ENCODE assay signal across 10 cellular contexts in the genomic region with DNA sequence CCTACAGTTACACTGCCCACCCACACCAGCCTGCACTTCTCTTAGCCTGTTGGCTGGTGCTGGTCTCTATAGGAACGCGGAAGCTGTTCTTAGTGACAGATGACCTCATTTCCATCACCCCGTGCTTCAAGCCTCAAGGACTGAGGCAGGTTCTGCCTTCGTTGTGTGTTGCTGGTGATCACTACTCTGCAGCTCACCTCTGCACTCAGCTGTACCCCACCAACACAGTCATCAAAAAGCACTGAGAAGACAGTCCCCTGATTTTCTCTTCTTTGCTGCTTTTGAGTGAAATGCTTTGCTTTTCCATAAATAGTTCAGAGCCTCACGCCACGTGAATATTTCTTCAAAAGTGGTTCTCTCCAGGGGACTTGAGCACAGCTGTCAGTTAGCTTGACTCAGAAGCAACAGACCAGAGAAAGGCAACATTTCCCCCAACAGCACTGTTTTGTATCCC.
DNase-seq lines count a peak whose midpoint lies in the region; ATAC-seq, FAIRE-seq and TF ChIP-seq lines count a peak whose summit lies in the region.
"Had no signal": no experiment of that assay in that cellular context is flagged by ENCODE, and none has a peak within 500 bp of the region (broad histone marks: within the 10 kb centered on the region; RNA-seq: fewer than 3 reads in every experiment).

No MANE protein-coding gene starts in this region.

- no peak overlapping the region for H3K9ac ChIP-seq in endothelial cell of umbilical vein (replicated peaks; ENCODE audit: extremely low read depth, insufficient read depth, low read length)

- H3K9me3 ChIP-seq in endothelial cell of umbilical vein (replicated peaks; ENCODE audit: control insufficient read depth, insufficient read depth, low read length) = no peaks in the 10 kb centered on the region
- no peaks in the 10 kb centered on the region for H3K9me3 ChIP-seq in upper lobe of right lung
- no peaks in the 10 kb centered on the region for H3K9me3 ChIP-seq in suprapubic skin
- no peaks in the 10 kb centered on the region for H3K9me3 ChIP-seq in prostate gland

- POLR2A ChIA-PET in endothelial cell of umbilical vein (lab: Charles Lee) = no interaction called here

- no peaks in the 10 kb centered on the region for H3K27me3 ChIP-seq in endothelial cell of umbilical vein (ENCODE audit: control insufficient read depth in 2 of 2, insufficient read depth in 2 of 2, low read length in 2 of 2)
- H3K27me3 ChIP-seq in upper lobe of right lung = no peaks in the 10 kb centered on the region
- H3K27me3 ChIP-seq in suprapubic skin = no peaks in the 10 kb centered on the region
- no peaks in the 10 kb centered on the region for H3K27me3 ChIP-seq in prostate gland (replicated peaks; ENCODE audit: insufficient read depth)

- TF ChIP-seq POLR2A in endothelial cell of umbilical vein (IDR thresholded peaks at IDR 0.05; ENCODE audit: low read depth, low read length) = no peak
- no peak for TF ChIP-seq POLR2A in suprapubic skin (IDR thresholded peaks at IDR 0.05)
- TF ChIP-seq POLR2A in prostate gland (IDR thresholded peaks at IDR 0.05) = no peak

- TF ChIP-seq EP300 in suprapubic skin (IDR thresholded peaks at IDR 0.05) = no peak

- no peaks in the 10 kb centered on the region for H3K36me3 ChIP-seq in endothelial cell of umbilical vein (ENCODE audit: control insufficient read depth in 2 of 2, extremely low read depth in 1 of 2, insufficient read depth in 2 of 2, low read length in 2 of 2)
- H3K36me3 ChIP-seq in upper lobe of right lung = no peaks in the 10 kb centered on the region
- H3K36me3 ChIP-seq in suprapubic skin = no peaks in the 10 kb centered on the region
- no peaks in the 10 kb centered on the region for H3K36me3 ChIP-seq in prostate gland

- intact Hi-C loops in Right ventricle myocardium inferior (cut with DNase I) (no loop called here), cardiac septum (cut with DNase I) (no loop called here), endothelial cell of umbilical vein (cut with micrococcal nuclease) (no loop called here), upper lobe of right lung (cut with DNase I) (no loop called here), prostate gland (cut with DNase I) (no loop called here)

- no peaks in the 10 kb centered on the region for H3K4me1 ChIP-seq in endothelial cell of umbilical vein (ENCODE audit: control insufficient read depth, extremely low read depth, insufficient read depth, low read length)
- no peaks in the 10 kb centered on the region for H3K4me1 ChIP-seq in upper lobe of right lung
- H3K4me1 ChIP-seq in suprapubic skin = no peaks in the 10 kb centered on the region
- no peaks in the 10 kb centered on the region for H3K4me1 ChIP-seq in prostate gland (replicated peaks)

- no peaks in the 10 kb centered on the region for H3K9me1 ChIP-seq in endothelial cell of umbilical vein (replicated peaks; ENCODE audit: control insufficient read depth, extremely low read depth, insufficient read depth, low read length)

- dilution Hi-C loops in endothelial cell of umbilical vein (cut with MboI; ENCODE audit: extremely low pct_ligation_motif_present, low sequenced_read_pairs) = no loop called here

- no peak overlapping the region for H3K4me2 ChIP-seq in endothelial cell of umbilical vein (ENCODE audit: insufficient read depth, low read length)

- H3K27ac ChIP-seq in endothelial cell of umbilical vein (ENCODE audit: insufficient read depth, low read depth, low read length) (no peak overlapping the region), upper lobe of right lung (no peak overlapping the region), suprapubic skin (no peak overlapping the region), prostate gland (no peak overlapping the region)

- H3K4me3 ChIP-seq in endothelial cell of umbilical vein (replicated peaks in 1 of 3; ENCODE audit: insufficient read depth in 1 of 3, low read depth in 1 of 3, low read length in 3 of 3) (no peak overlapping the region), upper lobe of right lung (no peak overlapping the region), suprapubic skin (no peak overlapping the region), prostate gland (no peak overlapping the region)

- WGBS in suprapubic skin = 62% methylated on average over 6 of the region's 6 CpGs
- 74% methylated on average over 6 of the region's 6 CpGs for WGBS in prostate gland

- TF ChIP-seq CTCF in endothelial cell of umbilical vein (IDR thresholded peaks at IDR 0.05; ENCODE audit: extremely low read depth in 1 of 2, insufficient read depth in 1 of 2, low read depth in 1 of 2, low read length in 2 of 2) (no peak), upper lobe of right lung (IDR thresholded peaks at IDR 0.05) (no peak), suprapubic skin (IDR thresholded peaks at IDR 0.05) (no peak), prostate gland (IDR thresholded peaks at IDR 0.05) (no peak)

- ATAC-seq in Right ventricle myocardium inferior = peak; percentile 44
- peak; percentile 92 for ATAC-seq in HG03103 (IDR thresholded peaks at IDR 0.05; ENCODE audit: low read depth, unreplicated experiment)
- peak; percentile 75 for ATAC-seq in upper lobe of right lung

- no peak overlapping the region for H2AFZ ChIP-seq in endothelial cell of umbilical vein (ENCODE audit: low read depth, low read length)

- FAIRE-seq in endothelial cell of umbilical vein (lab: Jason Lieb, UNC) = no peak

- no peaks in the 10 kb centered on the region for H3K79me2 ChIP-seq in endothelial cell of umbilical vein (ENCODE audit: control insufficient read depth, insufficient read depth, low read length)

- no TSS peak for BruUV-seq in endothelial cell of umbilical vein (replicated peaks; lab: Mats Ljungman, UMichigan)

- DNase-seq in Right ventricle myocardium inferior (ENCODE audit: missing footprints) (no peak), cardiac septum (ENCODE audit: low spot score) (no peak), endothelial cell of umbilical vein (ENCODE audit: low read depth, low spot score) (no peak), upper lobe of right lung (no peak), SHP77 treated with DMSO at 0.1 percent for 48 hours (lab: John Stamatoyannopoulos, UW) (no peak), suprapubic skin (ENCODE audit: low spot score in 2 of 2) (no peak), prostate gland (ENCODE audit: low spot score) (no peak)
- DNase-seq: foreskin melanocyte; stimulated activated CD4-positive, alpha-beta T cell treated with anti-CD3 and anti-CD28 coated beads, Interleukin-4, amount 100 ng/mL, for 4 hours had no signal

- no peaks in the 10 kb centered on the region for H4K20me1 ChIP-seq in endothelial cell of umbilical vein (replicated peaks; ENCODE audit: control insufficient read depth, extremely low read depth, insufficient read depth, low read length)

- CTCF ChIA-PET in endothelial cell of umbilical vein (lab: Charles Lee) = interaction anchor here (1.9 kb wide), 1 partner anchor 40 kb away, joined by 7 read pairs; no protein-coding TSS in a partner anchor

TF ChIP-seq in endothelial cell of umbilical vein, 7 proteins besides CTCF, POLR2A, EP300 and RAD21:
- TF ChIP-seq JUN (IDR thresholded peaks at IDR 0.05; ENCODE audit: borderline replicate concordance, insufficient read depth, insufficient read length, low read depth) = peak; percentile 9
- TF ChIP-seq GATA2 (IDR thresholded peaks at IDR 0.05; ENCODE audit: insufficient read depth, insufficient read length, low read depth, low read length) = no peak
- TF ChIP-seq FOS (IDR thresholded peaks at IDR 0.05; ENCODE audit: borderline replicate concordance, insufficient read depth, low read length) = no peak
- TF ChIP-seq MYC (IDR thresholded peaks at IDR 0.05; ENCODE audit: low read depth, low read length) = no peak
